ENCODE assay signal across 22 cellular contexts in the genomic region with DNA sequence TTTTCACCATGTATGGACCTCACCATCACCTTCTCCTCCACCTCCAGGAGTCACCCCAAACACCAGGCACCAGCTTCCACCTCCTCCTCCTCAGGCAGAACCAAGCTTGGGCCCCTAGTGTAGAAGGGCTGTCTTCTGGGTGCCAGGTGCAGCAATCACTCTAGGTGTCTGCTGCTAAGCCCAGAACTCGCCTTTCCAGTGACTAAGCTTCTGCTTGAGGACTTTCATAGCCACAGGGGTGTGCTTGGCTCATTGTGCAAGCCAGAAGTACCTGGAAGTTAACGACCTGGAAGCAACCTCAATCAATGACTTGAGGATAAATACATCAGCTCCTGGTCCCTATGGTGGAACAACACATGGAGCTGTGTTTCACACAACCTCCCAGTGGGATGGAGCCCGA.
"Had no signal": no experiment of that assay in that cellular context is flagged by ENCODE, and none has a peak within 500 bp of the region (broad histone marks: within the 10 kb centered on the region; RNA-seq: fewer than 3 reads in every experiment).

No MANE protein-coding gene starts in this region.

- H3K36me3 ChIP-seq: MG63 had no signal

- DNase-seq: Karpas-422; KG1; MG63; NCI-H1092; NCI-H1105 treated with DMSO at 0.1 percent for 48 hours; NCI-H1417 treated with DMSO at 0.1 percent for 48 hours; NCI-H146; NCI-H1694 treated with DMSO at 0.1 percent for 48 hours; NCI-H1930; NCI-H2081; NCI-H2107; NCI-H2227 treated with DMSO at 0.1 percent for 48 hours; NCI-H524; NCI-H526 treated with DMSO at 0.1 percent for 48 hours; NCI-H774; NK-92 treated with Interleukin-12 subunit alpha and Interleukin-12 subunit beta, amount 100 ng/mL, for 24 hours; PC-3; SHP77; SK-N-SH; SW 1271 had no signal

- H3K27ac ChIP-seq: RWPE1 had no signal

- H3K9me3 ChIP-seq: SK-N-SH had no signal

- ATAC-seq: Panc1, PC-3 had no signal

- H3K4me2 ChIP-seq: SK-N-SH had no signal

- H3K9ac ChIP-seq: SK-N-SH had no signal

- H3K4me3 ChIP-seq: MG63 had no signal
